Comparison of ENCODE assay signal across 9 cellular contexts in genomic region chr21:42063578-42064521, GRCh38. TPM values are rescaled to one million over a fixed set of nuclear protein-coding genes. Genes with fewer than 3 reads are reported as not detected.
DNase-seq lines count a peak whose midpoint lies in the region; ATAC-seq, FAIRE-seq and TF ChIP-seq lines count a peak whose summit lies in the region.
"Had no signal": no experiment of that assay in that cellular context is flagged by ENCODE, and none has a peak within 500 bp of the region (broad histone marks: within the 10 kb centered on the region; RNA-seq: fewer than 3 reads in every experiment).

No MANE protein-coding gene starts in this region.

- peak overlapping the region; percentile 76 for H2AFZ ChIP-seq in OCI-LY3 (ENCODE audit: low read depth, low read length)

- peak; percentile 24 for ATAC-seq in GM21367 (IDR thresholded peaks at IDR 0.05; ENCODE audit: unreplicated experiment)
- peak; percentile 24 to 30 for ATAC-seq in naive thymus-derived CD8-positive, alpha-beta T cell

- no peak for TF ChIP-seq CTCF in OCI-LY3 (IDR thresholded peaks at IDR 0.05; ENCODE audit: low read depth, low read length)
- TF ChIP-seq CTCF in D721Med (IDR thresholded peaks at IDR 0.05; ENCODE audit: insufficient read depth, missing control alignments) = no peak
- TF ChIP-seq CTCF in HFFc6 (IDR thresholded peaks at IDR 0.05) = no peak

- peaks cover 26 to 64% (median 51%) of the 10 kb centered on the region in 4 donors for H3K4me1 Mint-ChIP-seq in CD4-positive, alpha-beta memory T cell
- peaks cover 38 to 72% (median 61%) of the 10 kb centered on the region in 4 donors for H3K4me1 Mint-ChIP-seq in naive thymus-derived CD8-positive, alpha-beta T cell
- H3K4me1 Mint-ChIP-seq in HFFc6 (ENCODE audit: low read depth) = no peaks in the 10 kb centered on the region

- H3K27ac ChIP-seq in CD4-positive, alpha-beta memory T cell (ENCODE audit: low read depth, low read length) = peak overlapping the region; percentile 68
- no peak overlapping the region for H3K27ac ChIP-seq in OCI-LY3 (ENCODE audit: low read length)
- H3K27ac ChIP-seq: cardiac muscle cell had no signal

- no peaks in the 10 kb centered on the region for H3K9me3 ChIP-seq in CD4-positive, alpha-beta memory T cell (ENCODE audit: control insufficient read depth in 1 of 2, low read length in 2 of 2)
- peaks cover 3% of the 10 kb centered on the region; the same call in 1 of the 2 replicates for H3K9me3 ChIP-seq in OCI-LY3 (ENCODE audit: insufficient read depth, low read length)

- FAIRE-seq in D721Med (lab: Jason Lieb, UNC) = no peak

- H3K4me3 Mint-ChIP-seq in CD4-positive, alpha-beta memory T cell = peak overlapping the region; percentile 84 to 96 (median 90)
- H3K4me3 Mint-ChIP-seq in naive thymus-derived CD8-positive, alpha-beta T cell = peak overlapping the region; percentile 88 to 97 (median 94)
- no peak overlapping the region for H3K4me3 Mint-ChIP-seq in HFFc6

- CTCF ChIA-PET in CD4-positive, alpha-beta memory T cell (lab: Charles Lee; ENCODE audit: partially characterized antibody) = interaction anchor here (0.8 to 4.1 kb wide), 9 partner anchors 16 to 184 kb away, joined by 3 to 26 read pairs (median 3); partner anchors contain the start of gene ZBTB21

- peaks cover 42% of the 10 kb centered on the region for H3K4me1 ChIP-seq in CD4-positive, alpha-beta memory T cell (ENCODE audit: insufficient read depth, low read length)
- H3K4me1 ChIP-seq in OCI-LY3 (ENCODE audit: low read length) = peaks cover 35% of the 10 kb centered on the region

- H3K27ac Mint-ChIP-seq in CD4-positive, alpha-beta memory T cell = peak overlapping the region; percentile 99 to 100 (median 99)
- H3K27ac Mint-ChIP-seq in naive thymus-derived CD8-positive, alpha-beta T cell = peak overlapping the region; percentile 97 to 100 (median 100)
- H3K27ac Mint-ChIP-seq in HFFc6 = no peak overlapping the region

- H3K36me3 ChIP-seq in CD4-positive, alpha-beta memory T cell (ENCODE audit: insufficient read depth, low read length) = no peaks in the 10 kb centered on the region
- H3K36me3 ChIP-seq in OCI-LY3 (replicated peaks; ENCODE audit: low read depth, low read length) = no peaks in the 10 kb centered on the region
- H3K36me3 ChIP-seq: cardiac muscle cell had no signal

- peak; percentile 60 to 77 (median 63) for DNase-seq in CD4-positive, alpha-beta memory T cell
- DNase-seq in activated T-helper 9 cell treated with anti-CD3 and anti-CD28 coated beads, Interleukin-2, amount 50 U/mL, for 16 hours (ENCODE audit: low read depth) = peak; percentile 25
- DNase-seq in naive thymus-derived CD8-positive, alpha-beta T cell = peak; percentile 43 to 80 (median 64)
- no peak for DNase-seq in iPS-NIHi11 (ENCODE audit: low spot score)
- no peak for DNase-seq in D721Med (ENCODE audit: insufficient read length, low spot score)
- DNase-seq in HFFc6 = no peak

- peak overlapping the region; percentile 64 to 97 for H3K4me3 ChIP-seq in CD4-positive, alpha-beta memory T cell (ENCODE audit: low read length in 2 of 2)
- H3K4me3 ChIP-seq in OCI-LY3 (ENCODE audit: low read length) = peak overlapping the region; percentile 52
- H3K4me3 ChIP-seq: cardiac muscle cell had no signal

- no peaks in the 10 kb centered on the region for H4K20me1 ChIP-seq in OCI-LY3 (ENCODE audit: insufficient read depth, low read length)

- H3K4me2 ChIP-seq in OCI-LY3 (ENCODE audit: low read length) = peak overlapping the region; percentile 81

- POLR2A ChIA-PET in CD4-positive, alpha-beta memory T cell (lab: Charles Lee; ENCODE audit: partially characterized antibody) = interaction anchor here (0.6 to 4.8 kb wide), 16 partner anchors 12 to 340 kb away, joined by 3 to 147 read pairs (median 4); partner anchors contain the start of genes PRDM15, UBASH3A and ZBTB21
- POLR2A ChIA-PET in naive thymus-derived CD8-positive, alpha-beta T cell (lab: Charles Lee) = interaction anchor here (0.6 to 7.1 kb wide), 29 partner anchors 9 to 694 kb away, joined by 3 to 209 read pairs (median 4); partner anchors contain the start of genes PRDM15, UMODL1 and ZBTB21

- H3K9me3 Mint-ChIP-seq in CD4-positive, alpha-beta memory T cell = no peaks in the 10 kb centered on the region
- H3K9me3 Mint-ChIP-seq in naive thymus-derived CD8-positive, alpha-beta T cell = no peaks in the 10 kb centered on the region
- no peaks in the 10 kb centered on the region for H3K9me3 Mint-ChIP-seq in HFFc6

- no peaks in the 10 kb centered on the region for H3K27me3 ChIP-seq in CD4-positive, alpha-beta memory T cell (ENCODE audit: insufficient read depth, low read length)
- H3K27me3 ChIP-seq in OCI-LY3 (ENCODE audit: low read depth, low read length) = peaks cover 9% of the 10 kb centered on the region
- H3K27me3 ChIP-seq: cardiac muscle cell had no signal

- peaks cover 0 to 3% of the 10 kb centered on the region in 2 donors for H3K36me3 Mint-ChIP-seq in CD4-positive, alpha-beta memory T cell
- H3K36me3 Mint-ChIP-seq in naive thymus-derived CD8-positive, alpha-beta T cell = peaks cover 0 to 4% (median 0%) of the 10 kb centered on the region in 3 donors
- H3K36me3 Mint-ChIP-seq in HFFc6 (ENCODE audit: low read depth) = no peaks in the 10 kb centered on the region

- 0 out of 2 replicates have a peak overlapping the region, but pooled peaks have one; percentile 3 for H3K9ac ChIP-seq in OCI-LY3 (ENCODE audit: low read length)

- no peaks in the 10 kb centered on the region for H3K79me2 ChIP-seq in OCI-LY3 (ENCODE audit: low read length)

- no peaks in the 10 kb centered on the region for H3K27me3 Mint-ChIP-seq in CD4-positive, alpha-beta memory T cell
- no peaks in the 10 kb centered on the region for H3K27me3 Mint-ChIP-seq in naive thymus-derived CD8-positive, alpha-beta T cell
- peaks cover 40% of the 10 kb centered on the region for H3K27me3 Mint-ChIP-seq in HFFc6 (ENCODE audit: insufficient read depth)

- intact Hi-C loops in CD4-positive, alpha-beta memory T cell (cut with micrococcal nuclease) = loop anchor here (2.0 to 5.0 kb wide), 2 partner anchors 702 to 911 kb away; partner anchors contain the start of genes MX2 and PKNOX1

RNA-seq across cellular contexts. Expression of gene UMODL1, which starts 7.3 kb away (rescaled TPM):
- total RNA-seq in CD4-positive, alpha-beta memory T cell = 1 to 10 TPM in 1 of 2 experiments, under 1 TPM in 1; 0.58 to 1.1 TPM
- under 1 TPM in 1 of 2 donors, not detected in 1; 0.08 TPM for polyA plus RNA-seq in CD4-positive, alpha-beta memory T cell
- 1 to 10 TPM; 2.7 to 3.1 TPM for total RNA-seq in naive thymus-derived CD8-positive, alpha-beta T cell
- polyA plus RNA-seq in naive thymus-derived CD8-positive, alpha-beta T cell = under 1 TPM; 0.03 to 0.07 (median 0.06) TPM
- total RNA-seq in HFFc6 (2021; fragmentation: NEBNext Ultra II Directional; extraction: Animal tissue kit (Norgen Biotek cat#: 25700)) = not detected
- total RNA-seq: cardiac muscle cell had no signal
- polyA plus RNA-seq: cardiac muscle cell had no signal

RNA-seq across cellular contexts. Expression of gene ZBTB21, which starts 53.7 kb away (rescaled TPM):
- total RNA-seq in CD4-positive, alpha-beta memory T cell = 10 to 100 TPM; 20.4 to 21.7 TPM
- polyA plus RNA-seq in CD4-positive, alpha-beta memory T cell = 1 to 10 TPM; 4.3 to 6.7 TPM
- total RNA-seq in naive thymus-derived CD8-positive, alpha-beta T cell = 10 to 100 TPM; 29.4 to 33.3 TPM
- polyA plus RNA-seq in naive thymus-derived CD8-positive, alpha-beta T cell = 1 to 10 TPM; 4.2 to 6.3 (median 4.7) TPM
- 10 to 100 TPM; 16.6 to 19.5 (median 18.9) TPM for total RNA-seq in HFFc6 (2021; fragmentation: NEBNext Ultra II Directional; extraction: Animal tissue kit (Norgen Biotek cat#: 25700))

Comparison
In these comparisons a context has a peak if more than half of its experiments do, and no peak if none do; other contexts are left out.
1. DNase-seq: peak in CD4-positive, alpha-beta memory T cell (5 of 5), activated T-helper 9 cell treated with anti-CD3 and anti-CD28 coated beads, Interleukin-2, amount 50 U/mL, for 16 hours (single experiment) and naive thymus-derived CD8-positive, alpha-beta T cell (10 of 10); none in iPS-NIHi11 (single experiment), D721Med (single experiment) and HFFc6 (single experiment).